8 cellular contexts compared by ENCODE assay signal in genomic region chr19:10927691-10928562, GRCh38. TPM values are rescaled to one million over a fixed set of nuclear protein-coding genes. Genes with fewer than 3 reads are reported as not detected.
DNase-seq lines count a peak whose midpoint lies in the region; ATAC-seq and TF ChIP-seq lines count a peak whose summit lies in the region.

No MANE protein-coding gene starts in this region.

- peak overlapping the region; percentile 87 for H3K9ac ChIP-seq in iPS-15b (ENCODE audit: low read depth, low read length)

- peak overlapping the region; percentile 76 for H3K27ac ChIP-seq in HL-60 (replicated peaks)

- H3K9me3 Mint-ChIP-seq in activated naive CD8-positive, alpha-beta T cell (ENCODE audit: low read depth): no peaks in the 10 kb centered on the region

- no peaks in the 10 kb centered on the region for H3K27me3 ChIP-seq in HL-60 (ENCODE audit: insufficient read depth, poor library complexity, severe bottlenecking)
- H3K27me3 ChIP-seq in iPS-15b (ENCODE audit: control insufficient read depth, insufficient read depth, low read length): no peaks in the 10 kb centered on the region

- DNase-seq in GM10266 (ENCODE audit: extremely low spot score) (peak; percentile 53), HL-60 (ENCODE audit: low read depth in 1 of 2, low spot score in 1 of 2) (peak; percentile 42 to 51), occipital lobe (lab: John Stamatoyannopoulos, UW) (no peak), DMS153 treated with DMSO at 0.1 percent for 48 hours (lab: John Stamatoyannopoulos, UW; ENCODE audit: unreplicated experiment) (no peak), cerebellar cortex (ENCODE audit: low spot score) (no peak)
- no peak for DNase-seq in stimulated activated naive CD8-positive, alpha-beta T cell treated with anti-CD3 and anti-CD28 coated beads, Interleukin-15, Interleukin-2, amounts not matched to agents 100 U/mL and 50 U/mL, for 24 hours

- H3K9me3 ChIP-seq in iPS-15b (ENCODE audit: control insufficient read depth, insufficient read depth, low read length): no peaks in the 10 kb centered on the region

- H3K4me3 ChIP-seq in HL-60 (replicated peaks; ENCODE audit: insufficient read depth, low read length): peak overlapping the region; percentile 98
- peak overlapping the region; percentile 85 for H3K4me3 ChIP-seq in iPS-15b (ENCODE audit: low read depth, low read length)

- H3K4me3 Mint-ChIP-seq in activated naive CD8-positive, alpha-beta T cell: peak overlapping the region; percentile 91

- TF ChIP-seq CTCF in GM10266 (IDR thresholded peaks at IDR 0.05; ENCODE audit: control insufficient read depth, insufficient read depth, low read depth, missing control alignments) (no peak), HL-60 (IDR thresholded peaks at IDR 0.05; ENCODE audit: insufficient read depth, low read length) (no peak)

- peaks cover 2% of the 10 kb centered on the region for H3K36me3 Mint-ChIP-seq in activated naive CD8-positive, alpha-beta T cell

- peaks cover 3% of the 10 kb centered on the region for H3K4me1 ChIP-seq in iPS-15b (ENCODE audit: control insufficient read depth, insufficient read depth, low read length)

- H3K36me3 ChIP-seq in iPS-15b (ENCODE audit: control insufficient read depth, insufficient read depth, low read length): peaks cover 29% of the 10 kb centered on the region

- H3K4me1 Mint-ChIP-seq in activated naive CD8-positive, alpha-beta T cell (ENCODE audit: low read depth): peaks cover 20% of the 10 kb centered on the region

- no peaks in the 10 kb centered on the region for H3K27me3 Mint-ChIP-seq in activated naive CD8-positive, alpha-beta T cell

- peak overlapping the region; percentile 41 for H3K27ac Mint-ChIP-seq in activated naive CD8-positive, alpha-beta T cell

- peak; percentile 19 for ATAC-seq in stimulated activated naive CD8-positive, alpha-beta T cell treated with anti-CD3 and anti-CD28 coated beads, Interleukin-15, Interleukin-2, amounts not matched to agents 100 U/mL and 50 U/mL, for 24 hours

RNA-seq across cellular contexts. Expression of gene YIPF2, which starts 0.5 kb away (rescaled TPM):
- total RNA-seq in occipital lobe: 32.4 TPM

RNA-seq across cellular contexts. Expression of gene TIMM29, which starts 0.7 kb away (rescaled TPM):
- total RNA-seq in occipital lobe: 29.8 TPM

RNA-seq across cellular contexts. Expression of gene SMARCA4, which starts 32.9 kb away (rescaled TPM):
- 84.4 TPM for total RNA-seq in occipital lobe

RNA-seq across cellular contexts. Expression of gene CARM1, which starts 56.6 kb away (rescaled TPM):
- 22.3 TPM for total RNA-seq in occipital lobe

Comparison
In these comparisons a context has a peak if more than half of its experiments do, and no peak if none do; other contexts are left out.
1. DNase-seq: peak in GM10266 (single experiment) and HL-60 (2 of 2); none in stimulated activated naive CD8-positive, alpha-beta T cell treated with anti-CD3 and anti-CD28 coated beads, Interleukin-15, Interleukin-2, amounts not matched to agents 100 U/mL and 50 U/mL, for 24 hours (single experiment), occipital lobe (single experiment), DMS153 treated with DMSO at 0.1 percent for 48 hours (single experiment) and cerebellar cortex (single experiment).